In the genomic region with DNA sequence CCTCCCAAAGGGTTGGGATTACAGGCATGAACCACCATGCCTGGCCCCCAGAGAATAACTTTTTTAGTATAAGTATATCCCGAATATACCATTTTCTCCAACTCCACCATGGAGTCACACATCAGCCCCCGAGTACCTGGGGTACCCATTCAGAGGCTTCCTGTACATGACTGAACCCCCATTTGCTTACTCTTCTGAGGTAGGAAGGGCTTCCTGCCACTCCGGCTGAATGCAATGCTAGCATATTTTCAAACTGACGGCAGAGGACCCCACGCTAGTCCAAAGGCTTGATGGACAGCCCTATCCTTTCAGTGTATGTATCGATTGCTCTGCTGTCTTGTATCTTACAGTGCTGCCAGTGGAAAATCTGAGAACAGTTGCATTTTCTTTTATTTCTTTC, we compare ENCODE assay signal across 30 cellular contexts.
"Had no signal": no experiment of that assay in that cellular context is flagged by ENCODE, and none has a peak within 500 bp of the region (broad histone marks: within the 10 kb centered on the region; RNA-seq: fewer than 3 reads in every experiment).

No MANE protein-coding gene starts in this region.

- DNase-seq: naive thymus-derived CD4-positive, alpha-beta T cell; natural killer cell; nucleus accumbens; ovary; posterior cingulate gyrus; psoas muscle; right cardiac atrium; right lobe of liver; sigmoid colon; small intestine; stimulated activated CD4-positive, alpha-beta T cell treated with anti-CD3 and anti-CD28 coated beads, Interleukin-15, amount 100 ng/mL, for 24 hours; stimulated activated CD4-positive, alpha-beta T cell treated with anti-CD3 and anti-CD28 coated beads, Interleukin-2, amount 100 ng/mL, for 24 hours; stimulated activated CD4-positive, alpha-beta T cell treated with anti-CD3 and anti-CD28 coated beads, Interleukin-2, amount 100 ng/mL, for 48 hours; stimulated activated CD4-positive, alpha-beta T cell treated with anti-CD3 and anti-CD28 coated beads, Interleukin-4, amount 100 ng/mL, for 24 hours; stimulated activated naive CD4-positive, alpha-beta T cell; stimulated activated naive CD8-positive, alpha-beta T cell treated with anti-CD3 and anti-CD28 coated beads, Interleukin-15, amount 100 ng/mL, for 72 hours; stimulated activated naive CD8-positive, alpha-beta T cell treated with anti-CD3 and anti-CD28 coated beads, Interleukin-15, Interleukin-2, amounts not matched to agents 100 U/mL and 50 U/mL, for 24 hours; substantia nigra; testis; tibial artery; transverse colon; upper lobe of right lung had no signal

- H2AFZ ChIP-seq: parathyroid adenoma had no signal

- H3K9ac ChIP-seq: parathyroid adenoma had no signal

- H3K36me3 ChIP-seq: neutrophil, ovary, right lobe of liver, sigmoid colon, suprapubic skin, tibial artery, transverse colon, upper lobe of right lung, vagina had no signal

- H3K9me3 ChIP-seq: neutrophil, suprapubic skin, testis, upper lobe of right lung, vagina had no signal

- H3K36me3 Mint-ChIP-seq: natural killer cell; stimulated activated memory B cell treated with anti-CD40 and anti-IgM and Interleukin-4, amounts not matched to agents 10 μg/mL and 1 μg/mL and 100 μg/mL, for 72 hours; type B pancreatic cell had no signal

- ATAC-seq: naive thymus-derived CD4-positive, alpha-beta T cell; natural killer cell; psoas muscle; right cardiac atrium; right lobe of liver; stimulated activated memory B cell treated with anti-CD40 and anti-IgM and Interleukin-4, amounts not matched to agents 10 μg/mL and 1 μg/mL and 100 μg/mL, for 72 hours; stimulated activated naive CD8-positive, alpha-beta T cell treated with anti-CD3 and anti-CD28 coated beads, Interleukin-15, amount 100 ng/mL, for 72 hours; stimulated activated naive CD8-positive, alpha-beta T cell treated with anti-CD3 and anti-CD28 coated beads, Interleukin-15, Interleukin-2, amounts not matched to agents 100 U/mL and 50 U/mL, for 24 hours; upper lobe of right lung had no signal

- H3K27ac Mint-ChIP-seq: naive thymus-derived CD4-positive, alpha-beta T cell; natural killer cell; nephron; progenitor cell of endocrine pancreas; stimulated activated memory B cell treated with anti-CD40 and anti-IgM and Interleukin-4, amounts not matched to agents 10 μg/mL and 1 μg/mL and 100 μg/mL, for 72 hours; stimulated activated naive CD8-positive, alpha-beta T cell treated with anti-CD3 and anti-CD28 coated beads, Interleukin-15, amount 100 ng/mL, for 72 hours; type B pancreatic cell had no signal

- H3K27me3 ChIP-seq: neutrophil, ovary, right lobe of liver, sigmoid colon, suprapubic skin, testis, tibial artery, transverse colon, upper lobe of right lung, vagina had no signal

- H3K4me3 ChIP-seq: ovary, psoas muscle, right lobe of liver, sigmoid colon, suprapubic skin, testis, tibial artery, transverse colon, upper lobe of right lung, vagina had no signal

- H3K27ac ChIP-seq: neutrophil, ovary, parathyroid adenoma, psoas muscle, right lobe of liver, sigmoid colon, suprapubic skin, testis, tibial artery, transverse colon, upper lobe of right lung, vagina had no signal

- H3K4me1 Mint-ChIP-seq: naive thymus-derived CD4-positive, alpha-beta T cell; natural killer cell; nephron; stimulated activated memory B cell treated with anti-CD40 and anti-IgM and Interleukin-4, amounts not matched to agents 10 μg/mL and 1 μg/mL and 100 μg/mL, for 72 hours; stimulated activated naive CD8-positive, alpha-beta T cell treated with anti-CD3 and anti-CD28 coated beads, Interleukin-15, amount 100 ng/mL, for 72 hours had no signal

- H3K27me3 Mint-ChIP-seq: progenitor cell of endocrine pancreas, type B pancreatic cell had no signal

- H3K4me1 ChIP-seq: parathyroid adenoma, psoas muscle, right lobe of liver, sigmoid colon, suprapubic skin, testis, tibial artery, upper lobe of right lung, vagina had no signal

- H3K4me3 Mint-ChIP-seq: naive thymus-derived CD4-positive, alpha-beta T cell; natural killer cell; nephron; stimulated activated memory B cell treated with anti-CD40 and anti-IgM and Interleukin-4, amounts not matched to agents 10 μg/mL and 1 μg/mL and 100 μg/mL, for 72 hours; stimulated activated naive CD8-positive, alpha-beta T cell treated with anti-CD3 and anti-CD28 coated beads, Interleukin-15, amount 100 ng/mL, for 72 hours; type B pancreatic cell had no signal
